In the genomic region with DNA sequence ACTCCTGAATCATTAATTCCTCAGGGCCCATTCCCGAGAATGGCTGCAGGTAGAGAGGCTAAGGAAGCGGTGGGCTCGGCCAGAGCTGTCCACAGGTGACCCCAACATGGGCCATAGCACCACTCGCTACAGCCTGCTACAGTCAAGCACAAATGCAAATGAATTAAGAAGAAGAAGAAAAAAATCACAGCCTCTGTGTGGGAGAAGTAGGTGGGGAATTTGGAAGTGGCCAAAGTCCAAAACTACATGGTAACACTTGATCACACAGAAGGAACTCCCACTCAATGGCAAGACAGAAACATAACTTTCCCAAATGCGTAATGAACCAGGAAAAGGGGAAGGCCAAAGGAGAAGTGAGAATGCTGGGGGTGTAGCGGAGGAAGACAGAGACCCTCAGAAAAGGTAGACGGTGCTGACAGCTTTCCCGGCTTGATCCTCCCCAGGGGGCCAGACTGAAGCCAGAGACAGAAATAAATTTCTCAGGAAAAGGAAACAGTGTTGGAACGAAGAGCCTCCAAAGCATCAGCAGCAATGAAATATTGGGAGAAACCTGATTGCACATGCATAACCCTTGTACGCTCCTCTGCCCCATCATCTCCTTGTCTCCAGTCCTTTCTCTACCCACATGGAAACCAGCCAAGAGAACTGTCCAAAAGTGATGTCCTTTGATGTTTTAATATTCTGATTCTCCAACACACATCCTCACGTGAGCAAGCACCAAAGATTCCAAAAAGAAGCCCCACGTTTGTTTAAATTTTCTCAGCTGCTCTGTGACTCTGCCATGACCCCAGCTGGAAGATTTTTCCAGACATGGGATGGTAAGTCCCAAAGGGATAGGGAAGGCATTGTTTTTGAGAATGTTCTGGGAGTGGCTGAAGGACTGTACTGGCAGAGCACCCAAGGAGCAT, we compare ENCODE assay signal across 8 cellular contexts.
DNase-seq lines count a peak whose midpoint lies in the region; ATAC-seq and TF ChIP-seq lines count a peak whose summit lies in the region.
"Had no signal": no experiment of that assay in that cellular context is flagged by ENCODE, and none has a peak within 500 bp of the region (broad histone marks: within the 10 kb centered on the region; RNA-seq: fewer than 3 reads in every experiment).

No MANE protein-coding gene starts in this region.

- no peak overlapping the region for H2AFZ ChIP-seq in IMR-90 (replicated peaks; ENCODE audit: low read length, poor library complexity)

- H3K4me1 ChIP-seq in IMR-90 (ENCODE audit: control insufficient read depth, insufficient read depth, low read length) (peaks cover 20% of the 10 kb centered on the region), stomach (peaks cover 0 to 37% (median 14%) of the 10 kb centered on the region in 4 donors), HAP-1 (no peaks in the 10 kb centered on the region; the same call in 1 of the 2 replicates)

- peaks cover 22 to 57% of the 10 kb centered on the region in 2 experiments for H3K79me1 ChIP-seq in IMR-90 (ENCODE audit: low read depth in 1 of 2, low read length in 2 of 2)

- ATAC-seq in GM18870 (IDR thresholded peaks at IDR 0.05; ENCODE audit: unreplicated experiment): peak; percentile 35
- no peak for ATAC-seq in IMR-90 (ENCODE audit: low read depth)

- H3K36me3 ChIP-seq in IMR-90 (ENCODE audit: control insufficient read depth, insufficient read depth, low read length) (peaks cover 39% of the 10 kb centered on the region), stomach (peaks cover 0 to 24% (median 7%) of the 10 kb centered on the region in 4 donors), HAP-1 (replicated peaks) (no peaks in the 10 kb centered on the region; the same call in 1 of the 2 replicates)

- H3K4me2 ChIP-seq in IMR-90 (ENCODE audit: low read depth, low read length): no peak overlapping the region

- H2BK120ac ChIP-seq in IMR-90 (ENCODE audit: low read depth, low read length): no peak overlapping the region

- peaks cover 4% of the 10 kb centered on the region; the same call in 1 of the 2 replicates for H4K20me1 ChIP-seq in IMR-90 (ENCODE audit: insufficient read depth, low read length)

- no peak overlapping the region for H4K91ac ChIP-seq in IMR-90 (ENCODE audit: insufficient read depth, low read depth, low read length)

- no peak overlapping the region for H2AK9ac ChIP-seq in IMR-90 (replicated peaks; ENCODE audit: low read depth, low read length, poor library complexity)

- DNase-seq in IMR-90: no peak
- peak; percentile 23 for DNase-seq in fibroblast of mammary gland (ENCODE audit: low read depth)
- DNase-seq in stomach: no peak
- DNase-seq in dedifferentiated amniotic fluid mesenchymal stem cell (ENCODE audit: extremely low spot score): no peak
- DNase-seq in MV-4-11 (lab: John Stamatoyannopoulos, UW): no peak
- DNase-seq in HAP-1 (ENCODE audit: low spot score in 2 of 2): no peak
- DNase-seq: NCI-H226 had no signal

- in situ Hi-C loops in IMR-90 (cut with MboI; ENCODE audit: low sequenced_read_pairs): no loop called here
- in situ Hi-C loops in HAP-1 (cut with MboI; ENCODE audit: low sequenced_read_pairs): no loop called here

- no peak overlapping the region; the same call in 1 of the 2 replicates for H3K23ac ChIP-seq in IMR-90 (ENCODE audit: low read depth, low read length)

- peak overlapping the region; percentile 44; the same call in 1 of the 2 replicates for H2AK5ac ChIP-seq in IMR-90 (ENCODE audit: low read depth, low read length)

- peak overlapping the region; percentile 73 for H3K4ac ChIP-seq in IMR-90 (ENCODE audit: low read depth, low read length)

- no TSS peak for BruUV-seq in IMR-90 (replicated peaks; lab: Mats Ljungman, UMichigan)

- POLR2A ChIA-PET in IMR-90 (lab: Charles Lee; ENCODE audit: unreplicated experiment): no interaction called here

- no peak overlapping the region for H3K56ac ChIP-seq in IMR-90 (ENCODE audit: extremely low read depth, insufficient read depth, low read length)

- TF ChIP-seq POLR2A in IMR-90 (IDR thresholded peaks at IDR 0.05; ENCODE audit: low read depth, low read length) (no peak), stomach (IDR thresholded peaks at IDR 0.05) (no peak)

- peaks cover 29% of the 10 kb centered on the region for H3K9me1 ChIP-seq in IMR-90 (ENCODE audit: insufficient read depth, low read length)

- no peak overlapping the region for H2BK15ac ChIP-seq in IMR-90 (ENCODE audit: low read depth, low read length)

- TF ChIP-seq CTCF in IMR-90 (conservative IDR thresholded peaks at IDR 0.05; ENCODE audit: low read depth, low read length): no peak
- no peak for TF ChIP-seq CTCF in fibroblast of mammary gland (conservative IDR thresholded peaks at IDR 0.05; ENCODE audit: control insufficient read depth, insufficient read depth, low read depth, low read length)
- TF ChIP-seq CTCF in stomach (IDR thresholded peaks at IDR 0.05): no peak

- H2BK20ac ChIP-seq in IMR-90 (ENCODE audit: low read depth, low read length): no peak overlapping the region

- H3K9me3 ChIP-seq in IMR-90 (ENCODE audit: control insufficient read depth, insufficient read depth, low read length) (no peaks in the 10 kb centered on the region), stomach (no peaks in the 10 kb centered on the region), HAP-1 (no peaks in the 10 kb centered on the region)

- H3K4me3 ChIP-seq in IMR-90 (ENCODE audit: insufficient read depth, low read depth, low read length) (no peak overlapping the region), fibroblast of mammary gland (ENCODE audit: control insufficient read depth, low read depth, low read length) (no peak overlapping the region), stomach (no peak overlapping the region), HAP-1 (no peak overlapping the region)

- H2BK5ac ChIP-seq in IMR-90 (ENCODE audit: low read depth, low read length, poor library complexity, severe bottlenecking): no peak overlapping the region

- H3K18ac ChIP-seq in IMR-90 (ENCODE audit: low read depth, low read length): no peak overlapping the region

- no peak overlapping the region for H4K5ac ChIP-seq in IMR-90 (ENCODE audit: low read depth, low read length)

- 50% methylated on average over 3 of the region's 12 CpGs; no CpG with 5 or more reads in 1 of the 2 experiments for WGBS in IMR-90 (ENCODE audit: extremely low coverage in 2 of 2, insufficient read length in 1 of 2), 2 experiments
- WGBS in stomach, 5 donors: 64 to 78% (median 73%) methylated on average over 12 of the region's 12 CpGs

- H3K27me3 ChIP-seq in IMR-90 (ENCODE audit: control insufficient read depth, insufficient read depth, low read length) (no peaks in the 10 kb centered on the region), stomach (no peaks in the 10 kb centered on the region), HAP-1 (ENCODE audit: low read depth) (no peaks in the 10 kb centered on the region; the same call in 1 of the 2 replicates)

- CTCF ChIA-PET in IMR-90 (lab: Yijun Ruan, JAX): interaction anchor here (0.5 kb wide), 1 partner anchor 178 kb away, joined by 15 read pairs; no protein-coding TSS in a partner anchor

- intact Hi-C loops in IMR-90 (cut with micrococcal nuclease) (no loop called here), stomach (cut with DNase I; ENCODE audit: low total_unique reads) (no loop called here)

- H3K27ac ChIP-seq in IMR-90 (ENCODE audit: insufficient read depth, low read length) (no peak overlapping the region), stomach (peak overlapping the region in 3 of 5 donors; percentile 40 to 55 (median 45))

- peak overlapping the region; percentile 30; the same call in 1 of the 2 replicates for H3K14ac ChIP-seq in IMR-90 (replicated peaks; ENCODE audit: low read depth, low read length)

- dilution Hi-C loops in IMR-90 (cut with HindIII; ENCODE audit: low sequenced_read_pairs, unreplicated experiment): no loop called here

- H4K8ac ChIP-seq in IMR-90 (ENCODE audit: low read depth in 2 of 2, low read length in 2 of 2): no peak overlapping the region

- no peak overlapping the region for H3K9ac ChIP-seq in IMR-90 (ENCODE audit: low read depth, low read length)

- TF ChIP-seq EP300 in stomach (IDR thresholded peaks at IDR 0.05): no peak

- no peak for TF ChIP-seq RAD21 in IMR-90 (IDR thresholded peaks at IDR 0.05; ENCODE audit: low read length)

TF ChIP-seq in IMR-90, 13 proteins besides CTCF, POLR2A, EP300 and RAD21:
- TF ChIP-seq MAZ (IDR thresholded peaks at IDR 0.05; ENCODE audit: borderline replicate concordance, low read depth, low read length): no peak
- TF ChIP-seq NFE2L2 (IDR thresholded peaks at IDR 0.05; ENCODE audit: low read depth, low read length): no peak
- no peak for TF ChIP-seq CHD1 (IDR thresholded peaks at IDR 0.05; ENCODE audit: low read depth, low read length)
- TF ChIP-seq CEBPB (IDR thresholded peaks at IDR 0.05; ENCODE audit: low read depth, low read length): no peak
- TF ChIP-seq RCOR1 (IDR thresholded peaks at IDR 0.05; ENCODE audit: insufficient replicate concordance, low read length): no peak
- TF ChIP-seq, protein P1, sequence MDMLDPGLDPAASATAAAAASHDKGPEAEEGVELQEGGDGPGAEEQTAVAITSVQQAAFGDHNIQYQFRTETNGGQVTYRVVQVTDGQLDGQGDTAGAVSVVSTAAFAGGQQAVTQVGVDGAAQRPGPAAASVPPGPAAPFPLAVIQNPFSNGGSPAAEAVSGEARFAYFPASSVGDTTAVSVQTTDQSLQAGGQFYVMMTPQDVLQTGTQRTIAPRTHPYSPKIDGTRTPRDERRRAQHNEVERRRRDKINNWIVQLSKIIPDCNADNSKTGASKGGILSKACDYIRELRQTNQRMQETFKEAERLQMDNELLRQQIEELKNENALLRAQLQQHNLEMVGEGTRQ (IDR thresholded peaks at IDR 0.05; ENCODE audit: low read depth, low read length): no peak
- TF ChIP-seq BHLHE40 (IDR thresholded peaks at IDR 0.05; ENCODE audit: low read depth, low read length): no peak
- TF ChIP-seq MXI1 (IDR thresholded peaks at IDR 0.05; ENCODE audit: borderline replicate concordance, low read depth, low read length): no peak
- no peak for TF ChIP-seq SMC3 (IDR thresholded peaks at IDR 0.05; ENCODE audit: low read depth, low read length)
- no peak for TF ChIP-seq RFX5 (IDR thresholded peaks at IDR 0.05; ENCODE audit: low read depth, low read length)
- no peak for TF ChIP-seq MAFK (IDR thresholded peaks at IDR 0.05; ENCODE audit: low read depth, low read length)
